ENCODE assay signal across 20 cellular contexts in genomic region chr4:94447754-94448411, GRCh38. TPM values are rescaled to one million over a fixed set of nuclear protein-coding genes. Genes with fewer than 3 reads are reported as not detected.
DNase-seq lines count a peak whose midpoint lies in the region; ATAC-seq, FAIRE-seq and TF ChIP-seq lines count a peak whose summit lies in the region.
"Had no signal": no experiment of that assay in that cellular context is flagged by ENCODE, and none has a peak within 500 bp of the region (broad histone marks: within the 10 kb centered on the region; RNA-seq: fewer than 3 reads in every experiment).

No MANE protein-coding gene starts in this region.

- CTCF ChIA-PET in A549 (lab: Yijun Ruan, JAX), result interaction anchor here (0.6 kb wide), 1 partner anchor 107 kb away, joined by 3 read pairs; no protein-coding TSS in a partner anchor
- CTCF ChIA-PET in HEK293 (lab: Yijun Ruan, JAX), result no interaction called here

- 69% methylated on average over 3 of the region's 3 CpGs for WGBS in A549 (ENCODE audit: missing lambda C conversion rate)

- H3K27me3 ChIP-seq in adipocyte (replicated peaks; ENCODE audit: control insufficient read depth, insufficient read depth, low read length) (no peaks in the 10 kb centered on the region), keratinocyte (ENCODE audit: control insufficient read depth, extremely low read depth, insufficient read depth, low read length) (no peaks in the 10 kb centered on the region)

- H4K20me1 ChIP-seq in keratinocyte (ENCODE audit: control insufficient read depth, extremely low read depth, insufficient read depth, low read length), result no peaks in the 10 kb centered on the region

- H3K27me3 Mint-ChIP-seq in activated naive CD8-positive, alpha-beta T cell treated with anti-CD3 and anti-CD28 coated beads, Interleukin-2, amount 50 U/mL, for 24 hours, result peaks cover 25% of the 10 kb centered on the region

- ATAC-seq in A549, result no peak
- ATAC-seq in activated naive CD8-positive, alpha-beta T cell treated with anti-CD3 and anti-CD28 coated beads, Interleukin-2, amount 50 U/mL, for 24 hours, result no peak
- no peak for ATAC-seq in HG03354 (IDR thresholded peaks at IDR 0.05; ENCODE audit: poor library complexity, severe bottlenecking, unreplicated experiment)
- ATAC-seq in HG03135 (IDR thresholded peaks at IDR 0.05; ENCODE audit: unreplicated experiment), result no peak
- ATAC-seq: CD8-positive, alpha-beta T cell; right cardiac atrium; stimulated activated naive CD8-positive, alpha-beta T cell treated with anti-CD3 and anti-CD28 coated beads, Interleukin-15, amount 100 ng/mL, for 72 hours had no signal

- H3K4me1 Mint-ChIP-seq in activated naive CD8-positive, alpha-beta T cell treated with anti-CD3 and anti-CD28 coated beads, Interleukin-2, amount 50 U/mL, for 24 hours, result peaks cover 11% of the 10 kb centered on the region

- H3K4me3 Mint-ChIP-seq in activated naive CD8-positive, alpha-beta T cell treated with anti-CD3 and anti-CD28 coated beads, Interleukin-2, amount 50 U/mL, for 24 hours, result no peak overlapping the region
- H3K4me3 Mint-ChIP-seq: CD8-positive, alpha-beta T cell; stimulated activated naive CD8-positive, alpha-beta T cell treated with anti-CD3 and anti-CD28 coated beads, Interleukin-15, amount 100 ng/mL, for 72 hours had no signal

- H3K9ac ChIP-seq in adipocyte (ENCODE audit: low read length), result no peak overlapping the region
- no peak overlapping the region for H3K9ac ChIP-seq in keratinocyte (ENCODE audit: control insufficient read depth, extremely low read depth, insufficient read depth, low read length)

- H3K4me2 ChIP-seq in A549 (peak overlapping the region; percentile 60; the same call in 2 of the 3 replicates), keratinocyte (ENCODE audit: control insufficient read depth, extremely low read depth, insufficient read depth, low read depth, low read length) (peak overlapping the region; percentile 53)

- FAIRE-seq in A549 (lab: Jason Lieb, UNC), result no peak
- FAIRE-seq in keratinocyte (lab: Jason Lieb, UNC), result peak; percentile 55
- FAIRE-seq: endometrium, HTR-8/SVneo, RCC 7860 had no signal

- dilution Hi-C loops in keratinocyte (cut with MboI; ENCODE audit: extremely low pct_ligation_motif_present, low sequenced_read_pairs), result no loop called here

- no peak for DNase-seq in A549 (ENCODE audit: low read depth in 1 of 2, low spot score in 1 of 2)
- DNase-seq in adipocyte (ENCODE audit: low read depth), result peak; percentile 7
- DNase-seq in keratinocyte (ENCODE audit: low read depth, low spot score), result no peak
- DNase-seq in activated naive CD8-positive, alpha-beta T cell treated with anti-CD3 and anti-CD28 coated beads, Interleukin-2, amount 50 U/mL, for 24 hours, result no peak
- no peak for DNase-seq in G401 (ENCODE audit: low spot score)
- DNase-seq: activated CD4-positive, alpha-beta T cell treated with anti-CD3 and anti-CD28 coated beads for 4 hours; activated effector memory CD4-positive, alpha-beta T cell treated with Interleukin-2 at 50 U/mL for 16 hours; CD8-positive, alpha-beta T cell; foreskin melanocyte; HCEC 1CT; NCI-H2227 treated with DMSO at 0.1 percent for 48 hours; right cardiac atrium; stimulated activated CD4-positive, alpha-beta T cell treated with anti-CD3 and anti-CD28 coated beads, Interleukin-1b, Interleukin-23, amount 100 ng/mL, for 48 hours; stimulated activated naive CD8-positive, alpha-beta T cell treated with anti-CD3 and anti-CD28 coated beads, Interleukin-15, amount 100 ng/mL, for 72 hours had no signal

- POLR2A ChIA-PET in A549 (lab: Yijun Ruan, JAX), result no interaction called here
- POLR2A ChIA-PET in HEK293 (lab: Yijun Ruan, JAX), result no interaction called here

- TF ChIP-seq RAD21 in A549 (conservative IDR thresholded peaks at IDR 0.05 in 1 of 2, IDR thresholded peaks at IDR 0.05 in 1 of 2), result no peak

- H3K9me1 ChIP-seq in keratinocyte (ENCODE audit: control insufficient read depth, extremely low read depth, insufficient read depth, low read length), result no peaks in the 10 kb centered on the region

- TF ChIP-seq CTCF in A549 (IDR thresholded peaks at IDR 0.05), result no peak
- TF ChIP-seq CTCF in HEK293 (tag by site-specific recombination; IDR thresholded peaks at IDR 0.05), result no peak
- no peak for TF ChIP-seq CTCF in keratinocyte (optimal IDR thresholded peaks at IDR 0.05 in 1 of 3, IDR thresholded peaks at IDR 0.05 in 1 of 3, conservative IDR thresholded peaks at IDR 0.05 in 1 of 3; ENCODE audit: extremely low read depth in 1 of 3, insufficient read depth in 2 of 3, low read length in 3 of 3)

- H3K27ac Mint-ChIP-seq in activated naive CD8-positive, alpha-beta T cell treated with anti-CD3 and anti-CD28 coated beads, Interleukin-2, amount 50 U/mL, for 24 hours, result no peak overlapping the region
- H3K27ac Mint-ChIP-seq: CD8-positive, alpha-beta T cell; stimulated activated naive CD8-positive, alpha-beta T cell treated with anti-CD3 and anti-CD28 coated beads, Interleukin-15, amount 100 ng/mL, for 72 hours had no signal

- no peaks in the 10 kb centered on the region for H3K36me3 ChIP-seq in HEK293 (ENCODE audit: control insufficient read depth in 2 of 2, insufficient read depth in 1 of 2, low read length in 2 of 2)
- no peaks in the 10 kb centered on the region for H3K36me3 ChIP-seq in adipocyte (ENCODE audit: control insufficient read depth, insufficient read depth, low read length, severe bottlenecking)
- H3K36me3 ChIP-seq in keratinocyte (ENCODE audit: control insufficient read depth in 2 of 2, extremely low read depth in 1 of 2, insufficient read depth in 2 of 2, low read length in 2 of 2), result no peaks in the 10 kb centered on the region

- peak overlapping the region; percentile 72 for H2AFZ ChIP-seq in keratinocyte (ENCODE audit: control insufficient read depth, low read length)

- H3K9me3 Mint-ChIP-seq in activated naive CD8-positive, alpha-beta T cell treated with anti-CD3 and anti-CD28 coated beads, Interleukin-2, amount 50 U/mL, for 24 hours, result no peaks in the 10 kb centered on the region
- H3K9me3 Mint-ChIP-seq: CD8-positive, alpha-beta T cell; stimulated activated naive CD8-positive, alpha-beta T cell treated with anti-CD3 and anti-CD28 coated beads, Interleukin-15, amount 100 ng/mL, for 72 hours had no signal

- in situ Hi-C loops in G401 (cut with HindIII; ENCODE audit: low sequenced_read_pairs), result no loop called here

- H3K9me3 ChIP-seq in A549, result no peaks in the 10 kb centered on the region
- no peaks in the 10 kb centered on the region for H3K9me3 ChIP-seq in HEK293 (ENCODE audit: control insufficient read depth, insufficient read depth, low read depth, low read length)
- no peaks in the 10 kb centered on the region for H3K9me3 ChIP-seq in adipocyte (ENCODE audit: control insufficient read depth, low read length)
- no peaks in the 10 kb centered on the region for H3K9me3 ChIP-seq in keratinocyte (ENCODE audit: control insufficient read depth, low read depth, low read length)

- TF ChIP-seq EP300 in A549 (IDR thresholded peaks at IDR 0.05), result no peak

- H3K4me1 ChIP-seq in A549 (peaks cover 25% of the 10 kb centered on the region), HEK293 (ENCODE audit: control insufficient read depth, insufficient read depth, low read length) (no peaks in the 10 kb centered on the region; the same call in 1 of the 2 replicates), adipocyte (ENCODE audit: control insufficient read depth, insufficient read depth, low read length) (peaks cover 34% of the 10 kb centered on the region), keratinocyte (ENCODE audit: control insufficient read depth, extremely low read depth, insufficient read depth, low read length) (peaks cover 27% of the 10 kb centered on the region)

- no peak overlapping the region for H3K4me3 ChIP-seq in A549
- no peak overlapping the region for H3K4me3 ChIP-seq in HEK293 (ENCODE audit: low read depth, low read length)
- no peak overlapping the region for H3K4me3 ChIP-seq in adipocyte (ENCODE audit: low read length)
- no peak overlapping the region for H3K4me3 ChIP-seq in keratinocyte (ENCODE audit: control insufficient read depth in 2 of 3, extremely low read depth in 1 of 3, insufficient read depth in 2 of 3, low read depth in 1 of 3, low read length in 3 of 3)

- TF ChIP-seq POLR2A in A549 (IDR thresholded peaks at IDR 0.05; ENCODE audit: low read length), result no peak

- no peaks in the 10 kb centered on the region for H3K36me3 Mint-ChIP-seq in activated naive CD8-positive, alpha-beta T cell treated with anti-CD3 and anti-CD28 coated beads, Interleukin-2, amount 50 U/mL, for 24 hours (ENCODE audit: low read depth)

- H3K27ac ChIP-seq in A549 (0 out of 6 replicates have a peak overlapping the region, but pooled peaks of 1 of the 2 experiments have one; percentile 2), HEK293 (ENCODE audit: extremely low read depth, low read depth, low read length) (peak overlapping the region; percentile 61), keratinocyte (ENCODE audit: control insufficient read depth, insufficient read depth, low read length) (peak overlapping the region; percentile 48)

- peaks cover 11% of the 10 kb centered on the region for H3K79me2 ChIP-seq in keratinocyte (ENCODE audit: control insufficient read depth, insufficient read depth, low read length)

TF ChIP-seq in A549, 52 proteins besides CTCF, POLR2A, EP300 and RAD21:
- TF ChIP-seq FOSL2 (IDR thresholded peaks at IDR 0.05) (no peak), FOSL2 (CRISPR knock-in tag; IDR thresholded peaks at IDR 0.05) (no peak), CHD4 (IDR thresholded peaks at IDR 0.05; ENCODE audit: borderline replicate concordance) (no peak), TFCP2L1 (CRISPR knock-in tag; IDR thresholded peaks at IDR 0.05) (no peak)

TF ChIP-seq in HEK293, 187 proteins besides CTCF, POLR2A, EP300 and RAD21 (continues in another document):
- no peak for TF ChIP-seq ZNF664 (tag by site-specific recombination; IDR thresholded peaks at IDR 0.05)

RNA-seq across cellular contexts. Expression of gene PDLIM5, which starts 3.9 kb away (rescaled TPM):
- polyA plus RNA-seq in A549 (2011; rRNA removed) (199 and 242 TPM in 2 replicates), A549 (2017; fragmentation: RNase III; extraction: RNeasy Plus Mini Kit Qiagen cat#74134 plus additional on column Dnase treatment) (43.9 to 54.2 TPM (median 48.2 TPM) in 3 replicates), keratinocyte (112 to 123 TPM (median 121 TPM) in 3 replicates)
- 49.8 and 61.2 TPM in 2 replicates for polyA plus RNA-seq in A549 (2012; cell fraction: cytosol; rRNA removed)
- polyA plus RNA-seq in A549 (2012; cell fraction: nucleus; rRNA removed), result 46.5 and 53.3 TPM in 2 replicates
- 282 and 319 TPM in 2 replicates for polyA minus RNA-seq in A549 (2011; rRNA and poly(A)+ RNA removed)
- polyA plus RNA-seq in keratinocyte (2011; ENCODE audit: low read depth), result 70.2 TPM
- polyA plus RNA-seq in keratinocyte (2011; cell fraction: cytosol; rRNA removed), result 86.5 and 117 TPM in 2 replicates
- polyA plus RNA-seq in keratinocyte (2011; cell fraction: nucleus; rRNA removed), result 138 and 152 TPM in 2 replicates
- polyA plus RNA-seq in keratinocyte (2012; ENCODE audit: low replicate concordance), result 42.5 and 63.4 TPM in 2 replicates
- 185 to 420 TPM (median 373 TPM) in 3 replicates for polyA minus RNA-seq in keratinocyte
- polyA minus RNA-seq in keratinocyte (2011; cell fraction: cytosol; rRNA and poly(A)+ RNA removed), result 88.2 TPM
- 164 and 306 TPM in 2 replicates for polyA minus RNA-seq in keratinocyte (2011; cell fraction: nucleus; rRNA and poly(A)+ RNA removed)
- total RNA-seq in G401 (2014; rRNA removed; shearing (Covaris generic)), result 0.06 TPM in 1 of 2 replicates, not detected in the other
